Comparison of ENCODE assay signal across 1 cellular context in genomic region chr19:10995926-10996600, GRCh38.
TF ChIP-seq lines count a peak whose summit lies in the region.

No MANE protein-coding gene starts in this region.

TF ChIP-seq in K562, 482 proteins besides CTCF, POLR2A, EP300 and RAD21:
- TF ChIP-seq ZBTB33 (CRISPR knock-in tag; IDR thresholded peaks at IDR 0.05) (peak; percentile 54; the same call in 1 of the 2 replicates), IRF2 (CRISPR knock-in tag; IDR thresholded peaks at IDR 0.05) (no peak), BRF2 (IDR thresholded peaks at IDR 0.05; ENCODE audit: borderline replicate concordance, insufficient read depth, insufficient read length) (no peak), ARID3A (IDR thresholded peaks at IDR 0.05; ENCODE audit: borderline replicate concordance, low read depth, low read length) (no peak)
